In genomic region chr11:33828604-33829429, GRCh38 we compare ENCODE assay signal across 8 cellular contexts. TPM values are rescaled to one million over a fixed set of nuclear protein-coding genes. Genes with fewer than 3 reads are reported as not detected.
DNase-seq lines count a peak whose midpoint lies in the region; ATAC-seq lines count a peak whose summit lies in the region.

No MANE protein-coding gene starts in this region.

- peak; percentile 37 for ATAC-seq in GM18502 (IDR thresholded peaks at IDR 0.05; ENCODE audit: poor library complexity, unreplicated experiment)
- no peak for ATAC-seq in activated CD8-positive, alpha-beta memory T cell treated with anti-CD3 and anti-CD28 coated beads, Interleukin-2, amount 10 ng/mL, durations not matched to agents 7 days and 5 days

- peaks cover 38% of the 10 kb centered on the region for H3K27me3 Mint-ChIP-seq in activated naive CD8-positive, alpha-beta T cell
- peaks cover 57% of the 10 kb centered on the region for H3K27me3 Mint-ChIP-seq in activated T-helper 1 cell treated with anti-CD3 and anti-CD28 coated beads, Interleukin-12 subunit alpha, Interleukin-12 subunit beta, Interleukin-2, Interleukin-4 antibody, amounts not matched to agents 30 ng/mL and 10 ng/mL and 1 ng/mL, durations not matched to agents 14 hours and 24 hours and 36 hours (ENCODE audit: insufficient read depth)
- peaks cover 65% of the 10 kb centered on the region for H3K27me3 Mint-ChIP-seq in activated CD8-positive, alpha-beta memory T cell treated with anti-CD3 and anti-CD28 coated beads, Interleukin-2, amount 10 ng/mL, durations not matched to agents 7 days and 5 days

- H3K4me1 Mint-ChIP-seq in activated naive CD8-positive, alpha-beta T cell (ENCODE audit: low read depth): peaks cover 5% of the 10 kb centered on the region
- H3K4me1 Mint-ChIP-seq in activated T-helper 1 cell treated with anti-CD3 and anti-CD28 coated beads, Interleukin-12 subunit alpha, Interleukin-12 subunit beta, Interleukin-2, Interleukin-4 antibody, amounts not matched to agents 30 ng/mL and 10 ng/mL and 1 ng/mL, durations not matched to agents 14 hours and 24 hours and 36 hours (ENCODE audit: low read depth): peaks cover 6% of the 10 kb centered on the region
- peaks cover 6% of the 10 kb centered on the region for H3K4me1 Mint-ChIP-seq in activated CD8-positive, alpha-beta memory T cell treated with anti-CD3 and anti-CD28 coated beads, Interleukin-2, amount 10 ng/mL, durations not matched to agents 7 days and 5 days

- DNase-seq in iPS DF 6.9 (ENCODE audit: low read depth, low spot score): no peak
- no peak for DNase-seq in activated T-helper 1 cell treated with anti-CD3 and anti-CD28 coated beads, Interleukin-12 subunit alpha, Interleukin-12 subunit beta, Interleukin-2, Interleukin-4 antibody, amounts not matched to agents 30 ng/mL and 10 ng/mL and 1 ng/mL, durations not matched to agents 14 hours and 24 hours and 36 hours (ENCODE audit: low spot score)
- DNase-seq in activated CD8-positive, alpha-beta memory T cell treated with anti-CD3 and anti-CD28 coated beads, Interleukin-2, amount 10 ng/mL, durations not matched to agents 7 days and 5 days: no peak
- DNase-seq in NCI-H2029 treated with DMSO at 0.1 percent for 48 hours (lab: John Stamatoyannopoulos, UW): no peak
- DNase-seq in NCI-H2227 treated with DMSO at 0.1 percent for 48 hours (lab: John Stamatoyannopoulos, UW): no peak

- H3K36me3 ChIP-seq in iPS DF 6.9 (ENCODE audit: control insufficient read depth, insufficient read depth, low read length): no peaks in the 10 kb centered on the region
- H3K36me3 ChIP-seq in skeletal muscle tissue (ENCODE audit: control insufficient read depth in 3 of 3, insufficient read depth in 3 of 3, low read length in 3 of 3): no peaks in the 10 kb centered on the region

- H3K4me3 Mint-ChIP-seq in activated naive CD8-positive, alpha-beta T cell: peak overlapping the region; percentile 83
- no peak overlapping the region for H3K4me3 Mint-ChIP-seq in activated T-helper 1 cell treated with anti-CD3 and anti-CD28 coated beads, Interleukin-12 subunit alpha, Interleukin-12 subunit beta, Interleukin-2, Interleukin-4 antibody, amounts not matched to agents 30 ng/mL and 10 ng/mL and 1 ng/mL, durations not matched to agents 14 hours and 24 hours and 36 hours
- H3K4me3 Mint-ChIP-seq in activated CD8-positive, alpha-beta memory T cell treated with anti-CD3 and anti-CD28 coated beads, Interleukin-2, amount 10 ng/mL, durations not matched to agents 7 days and 5 days: no peak overlapping the region

- H3K9me3 ChIP-seq in iPS DF 6.9 (ENCODE audit: control insufficient read depth, insufficient read depth, low read length) (no peaks in the 10 kb centered on the region), skeletal muscle tissue (ENCODE audit: control insufficient read depth in 3 of 3, low read length in 3 of 3) (no peaks in the 10 kb centered on the region)

- H3K4me1 ChIP-seq in iPS DF 6.9 (ENCODE audit: control insufficient read depth, insufficient read depth, low read length) (no peaks in the 10 kb centered on the region), skeletal muscle tissue (ENCODE audit: control insufficient read depth in 3 of 3, insufficient read depth in 3 of 3, low read length in 3 of 3) (peaks cover 6 to 8% (median 8%) of the 10 kb centered on the region in 3 donors)

- H3K36me3 Mint-ChIP-seq in activated naive CD8-positive, alpha-beta T cell: peaks cover 2% of the 10 kb centered on the region
- H3K36me3 Mint-ChIP-seq in activated T-helper 1 cell treated with anti-CD3 and anti-CD28 coated beads, Interleukin-12 subunit alpha, Interleukin-12 subunit beta, Interleukin-2, Interleukin-4 antibody, amounts not matched to agents 30 ng/mL and 10 ng/mL and 1 ng/mL, durations not matched to agents 14 hours and 24 hours and 36 hours (ENCODE audit: low read depth): peaks cover 2% of the 10 kb centered on the region
- no peaks in the 10 kb centered on the region for H3K36me3 Mint-ChIP-seq in activated CD8-positive, alpha-beta memory T cell treated with anti-CD3 and anti-CD28 coated beads, Interleukin-2, amount 10 ng/mL, durations not matched to agents 7 days and 5 days

- no peak overlapping the region for H3K27ac Mint-ChIP-seq in activated naive CD8-positive, alpha-beta T cell
- no peak overlapping the region for H3K27ac Mint-ChIP-seq in activated T-helper 1 cell treated with anti-CD3 and anti-CD28 coated beads, Interleukin-12 subunit alpha, Interleukin-12 subunit beta, Interleukin-2, Interleukin-4 antibody, amounts not matched to agents 30 ng/mL and 10 ng/mL and 1 ng/mL, durations not matched to agents 14 hours and 24 hours and 36 hours
- no peak overlapping the region for H3K27ac Mint-ChIP-seq in activated CD8-positive, alpha-beta memory T cell treated with anti-CD3 and anti-CD28 coated beads, Interleukin-2, amount 10 ng/mL, durations not matched to agents 7 days and 5 days

- H3K4me3 ChIP-seq in iPS DF 6.9 (ENCODE audit: low read length) (peak overlapping the region; percentile 41; the same call in 1 of the 2 replicates), skeletal muscle tissue (ENCODE audit: low read length in 3 of 3) (peak overlapping the region; percentile 63 to 69 (median 68))

- H3K27me3 ChIP-seq in iPS DF 6.9 (ENCODE audit: control insufficient read depth, insufficient read depth, low read length): peaks cover 8% of the 10 kb centered on the region; the same call in 1 of the 2 replicates
- H3K27me3 ChIP-seq in skeletal muscle tissue (ENCODE audit: control insufficient read depth in 3 of 3, insufficient read depth in 3 of 3, low read length in 3 of 3): peaks cover 8 to 25% (median 10%) of the 10 kb centered on the region in 3 donors

- CTCF ChIA-PET in activated CD8-positive, alpha-beta memory T cell treated with anti-CD3 and anti-CD28 coated beads, Interleukin-2, amount 10 ng/mL, durations not matched to agents 7 days and 5 days (lab: Charles Lee): interaction anchor here (1.3 to 7.6 kb wide), 6 partner anchors 12 to 113 kb away, joined by 3 to 56 read pairs (median 6); no protein-coding TSS in a partner anchor

- H3K9ac ChIP-seq in skeletal muscle tissue (ENCODE audit: low read depth in 1 of 3, low read length in 3 of 3): peak overlapping the region; percentile 55 to 68 (median 62)

- no peaks in the 10 kb centered on the region for H3K9me3 Mint-ChIP-seq in activated naive CD8-positive, alpha-beta T cell (ENCODE audit: low read depth)
- H3K9me3 Mint-ChIP-seq in activated T-helper 1 cell treated with anti-CD3 and anti-CD28 coated beads, Interleukin-12 subunit alpha, Interleukin-12 subunit beta, Interleukin-2, Interleukin-4 antibody, amounts not matched to agents 30 ng/mL and 10 ng/mL and 1 ng/mL, durations not matched to agents 14 hours and 24 hours and 36 hours: no peaks in the 10 kb centered on the region
- H3K9me3 Mint-ChIP-seq in activated CD8-positive, alpha-beta memory T cell treated with anti-CD3 and anti-CD28 coated beads, Interleukin-2, amount 10 ng/mL, durations not matched to agents 7 days and 5 days (ENCODE audit: low read depth): no peaks in the 10 kb centered on the region

- WGBS in iPS DF 6.9 (ENCODE audit: insufficient coverage, insufficient read length): no CpG with 5 or more reads among the region's 56 CpGs

- intact Hi-C loops in activated T-helper 1 cell treated with anti-CD3 and anti-CD28 coated beads, Interleukin-12 subunit alpha, Interleukin-12 subunit beta, Interleukin-2, Interleukin-4 antibody, amounts not matched to agents 30 ng/mL and 10 ng/mL and 1 ng/mL, durations not matched to agents 14 hours and 24 hours and 36 hours (cut with micrococcal nuclease): loop anchor here (1.0 kb wide), 4 partner anchors 21 to 467 kb away; no protein-coding TSS in a partner anchor

- H3K27ac ChIP-seq in iPS DF 6.9 (ENCODE audit: low read length): no peak overlapping the region
- H3K27ac ChIP-seq in skeletal muscle tissue (ENCODE audit: low read depth, low read length): no peak overlapping the region

RNA-seq across cellular contexts. Expression of gene FBXO3, which starts 54.5 kb away (rescaled TPM):
- total RNA-seq in skeletal muscle tissue: 39.1 TPM
- 18.6 and 24.3 TPM in 2 replicates for total RNA-seq in activated T-helper 1 cell treated with anti-CD3 and anti-CD28 coated beads, Interleukin-12 subunit alpha, Interleukin-12 subunit beta, Interleukin-2, Interleukin-4 antibody, amounts not matched to agents 30 ng/mL and 10 ng/mL and 1 ng/mL, durations not matched to agents 14 hours and 24 hours and 36 hours
- 10 to 100 TPM; 14.9 to 17.0 TPM for total RNA-seq in activated CD8-positive, alpha-beta memory T cell treated with anti-CD3 and anti-CD28 coated beads, Interleukin-2, amount 10 ng/mL, durations not matched to agents 7 days and 5 days
